Comparison of ENCODE assay signal across 15 cellular contexts in the genomic region with DNA sequence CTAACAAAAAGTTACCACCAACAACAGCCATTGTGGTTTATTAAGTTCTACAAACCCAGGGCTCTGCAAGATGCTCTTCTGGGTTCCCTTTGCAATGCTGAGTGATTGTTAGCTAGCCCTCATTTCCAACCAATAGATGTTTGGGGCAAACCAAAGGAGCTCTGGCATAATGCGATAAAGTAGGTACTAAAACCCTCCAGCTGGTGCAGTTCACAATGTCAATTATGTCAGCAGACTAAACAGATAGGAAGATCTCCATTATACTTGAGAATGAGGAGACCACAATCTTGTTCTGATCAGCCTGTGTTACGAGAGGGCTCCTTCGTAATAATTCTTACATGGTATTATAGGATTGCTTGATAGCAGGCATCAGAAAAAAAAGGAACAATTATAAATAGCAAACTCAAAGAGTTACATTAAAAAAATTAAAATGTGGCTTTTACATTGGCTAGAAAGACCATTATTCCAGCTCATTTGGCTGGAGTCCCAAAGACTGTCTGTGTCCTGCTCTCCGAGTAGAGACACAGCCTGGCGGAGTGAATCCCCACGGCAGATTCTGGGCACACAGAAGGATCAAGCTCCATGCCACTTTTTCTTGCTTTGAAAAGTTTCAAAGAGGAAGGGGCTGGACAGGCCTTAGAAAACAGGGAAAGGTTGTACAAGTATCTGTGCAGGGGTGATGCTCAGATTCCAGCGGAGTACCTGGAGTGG.
DNase-seq lines count a peak whose midpoint lies in the region; ATAC-seq and TF ChIP-seq lines count a peak whose summit lies in the region.
"Had no signal": no experiment of that assay in that cellular context is flagged by ENCODE, and none has a peak within 500 bp of the region (broad histone marks: within the 10 kb centered on the region; RNA-seq: fewer than 3 reads in every experiment).

No MANE protein-coding gene starts in this region.

- H4K91ac ChIP-seq in IMR-90 (ENCODE audit: insufficient read depth, low read depth, low read length): peak overlapping the region; percentile 90

- no TSS peak for BruUV-seq in IMR-90 (replicated peaks; lab: Mats Ljungman, UMichigan)

- H3K4me1 Mint-ChIP-seq in chondrocyte (ENCODE audit: low read depth) (peaks cover 84% of the 10 kb centered on the region), natural killer cell (peaks cover 89 to 96% of the 10 kb centered on the region in 2 donors)
- H3K4me1 Mint-ChIP-seq in activated CD4-positive, alpha-beta T cell treated with anti-CD3 and anti-CD28 coated beads, Interleukin-2, amount 10 ng/mL, durations not matched to agents 7 days and 5 days: no peaks in the 10 kb centered on the region

- dilution Hi-C loops in IMR-90 (cut with HindIII; ENCODE audit: low sequenced_read_pairs, unreplicated experiment): no loop called here

- intact Hi-C loops in IMR-90 (cut with micrococcal nuclease) (no loop called here), natural killer cell (cut with micrococcal nuclease) (no loop called here)

- peak overlapping the region; percentile 91 for H2BK5ac ChIP-seq in IMR-90 (ENCODE audit: low read depth, low read length, poor library complexity, severe bottlenecking)

- H3K36me3 Mint-ChIP-seq in chondrocyte (ENCODE audit: low read depth) (peaks cover 2% of the 10 kb centered on the region), natural killer cell (no peaks in the 10 kb centered on the region)
- H3K36me3 Mint-ChIP-seq in activated CD4-positive, alpha-beta T cell treated with anti-CD3 and anti-CD28 coated beads, Interleukin-2, amount 10 ng/mL, durations not matched to agents 7 days and 5 days (ENCODE audit: low read depth): no peaks in the 10 kb centered on the region

- peak overlapping the region; percentile 58 for H2BK20ac ChIP-seq in IMR-90 (ENCODE audit: low read depth, low read length)

- peak overlapping the region; percentile 82; the same call in 1 of the 2 replicates for H3K56ac ChIP-seq in IMR-90 (ENCODE audit: extremely low read depth, insufficient read depth, low read length)

- no peak overlapping the region for H2AFZ ChIP-seq in IMR-90 (replicated peaks; ENCODE audit: low read length, poor library complexity)

- peak overlapping the region; percentile 35 for H2AK9ac ChIP-seq in IMR-90 (replicated peaks; ENCODE audit: low read depth, low read length, poor library complexity)

- no peak for DNase-seq in AG04449 (ENCODE audit: low read depth, low spot score)
- no peak for DNase-seq in IMR-90
- no peak for DNase-seq in chondrocyte (ENCODE audit: low spot score)
- no peak for DNase-seq in natural killer cell
- DNase-seq in NCI-H2081 (lab: John Stamatoyannopoulos, UW): no peak
- no peak for DNase-seq in HEK293T (ENCODE audit: extremely low spot score)
- no peak for DNase-seq in activated CD4-positive, alpha-beta T cell treated with anti-CD3 and anti-CD28 coated beads, Interleukin-2, amount 10 ng/mL, durations not matched to agents 7 days and 5 days
- DNase-seq: activated T-cell treated with anti-CD3 and anti-CD28 coated beads, Interleukin-2, amount 50 U/mL, for 48 hours; DMS79 treated with DMSO at 0.1 percent for 48 hours; MV-4-11; thyroid gland had no signal

- peak overlapping the region; percentile 86 for H3K4ac ChIP-seq in IMR-90 (ENCODE audit: low read depth, low read length)

- H4K8ac ChIP-seq in IMR-90 (ENCODE audit: low read depth in 2 of 2, low read length in 2 of 2): peak overlapping the region; percentile 42 to 69; a peak in 3 of 4 replicates

- H3K18ac ChIP-seq in IMR-90 (ENCODE audit: low read depth, low read length): peak overlapping the region; percentile 80

- in situ Hi-C loops in IMR-90 (cut with MboI; ENCODE audit: low sequenced_read_pairs): no loop called here

- ATAC-seq in IMR-90 (ENCODE audit: low read depth) (peak; percentile 12), natural killer cell (no peak), GM21423 (IDR thresholded peaks at IDR 0.05; ENCODE audit: unreplicated experiment) (no peak)

- peak overlapping the region; percentile 28 for H3K4me3 ChIP-seq in AG04449 (ENCODE audit: low read depth, low read length)
- peak overlapping the region; percentile 33; the same call in 1 of the 2 replicates for H3K4me3 ChIP-seq in IMR-90 (ENCODE audit: insufficient read depth, low read depth, low read length)
- H3K4me3 ChIP-seq: adrenal gland, pancreas, thyroid gland had no signal

- H2BK120ac ChIP-seq in IMR-90 (ENCODE audit: low read depth, low read length): peak overlapping the region; percentile 79

- no peaks in the 10 kb centered on the region for H3K9me3 ChIP-seq in IMR-90 (ENCODE audit: control insufficient read depth, insufficient read depth, low read length)
- H3K9me3 ChIP-seq: adrenal gland, pancreas, thyroid gland had no signal

- TF ChIP-seq CTCF in AG04449 (IDR thresholded peaks at IDR 0.05; ENCODE audit: insufficient read depth, low read length, missing control alignments) (no peak), IMR-90 (conservative IDR thresholded peaks at IDR 0.05; ENCODE audit: low read depth, low read length) (no peak), chondrocyte (IDR thresholded peaks at IDR 0.05) (no peak), natural killer cell (IDR thresholded peaks at IDR 0.05) (no peak)

- H3K27ac Mint-ChIP-seq in chondrocyte (ENCODE audit: unreplicated experiment): peak overlapping the region; percentile 99
- H3K27ac Mint-ChIP-seq in natural killer cell: peak overlapping the region; percentile 78 to 82
- no peak overlapping the region for H3K27ac Mint-ChIP-seq in activated CD4-positive, alpha-beta T cell treated with anti-CD3 and anti-CD28 coated beads, Interleukin-2, amount 10 ng/mL, durations not matched to agents 7 days and 5 days
- H3K27ac Mint-ChIP-seq: dendritic cell treated with granulocyte-macrophage colony-stimulating factor and Interleukin-4, amounts not matched to agents 40 ng/mL and 50 ng/mL, for 4 days had no signal

- H2BK15ac ChIP-seq in IMR-90 (ENCODE audit: low read depth, low read length): peak overlapping the region; percentile 38; the same call in 2 of the 3 replicates

- TF ChIP-seq RAD21 in IMR-90 (IDR thresholded peaks at IDR 0.05; ENCODE audit: low read length): no peak

- 53% methylated on average over 3 of the region's 7 CpGs; no CpG with 5 or more reads in 1 of the 2 experiments for WGBS in IMR-90 (ENCODE audit: extremely low coverage in 2 of 2, insufficient read length in 1 of 2), 2 experiments

- H3K4me3 Mint-ChIP-seq in chondrocyte (ENCODE audit: unreplicated experiment) (peak overlapping the region; percentile 35), natural killer cell (peak overlapping the region; percentile 28)
- no peak overlapping the region for H3K4me3 Mint-ChIP-seq in activated CD4-positive, alpha-beta T cell treated with anti-CD3 and anti-CD28 coated beads, Interleukin-2, amount 10 ng/mL, durations not matched to agents 7 days and 5 days
- H3K4me3 Mint-ChIP-seq: dendritic cell treated with granulocyte-macrophage colony-stimulating factor and Interleukin-4, amounts not matched to agents 40 ng/mL and 50 ng/mL, for 4 days had no signal

- peak overlapping the region; percentile 78; the same call in 1 of the 2 replicates for H2AK5ac ChIP-seq in IMR-90 (ENCODE audit: low read depth, low read length)

- POLR2A ChIA-PET in AG04449 (lab: Yijun Ruan, JAX) (interaction anchor here (1.0 to 1.1 kb wide), 2 partner anchors 19 to 29 kb away, joined by 4 read pairs; no protein-coding TSS in a partner anchor), IMR-90 (lab: Charles Lee; ENCODE audit: unreplicated experiment) (no interaction called here), HEK293T (lab: Yijun Ruan, JAX) (interaction anchor here (0.9 kb wide), 1 partner anchor 11 kb away, joined by 3 read pairs; no protein-coding TSS in a partner anchor)
- POLR2A ChIA-PET in activated CD4-positive, alpha-beta T cell treated with anti-CD3 and anti-CD28 coated beads, Interleukin-2, amount 10 ng/mL, durations not matched to agents 7 days and 5 days (lab: Charles Lee): no interaction called here

- no peaks in the 10 kb centered on the region for H3K27me3 ChIP-seq in IMR-90 (ENCODE audit: control insufficient read depth, insufficient read depth, low read length)
- H3K27me3 ChIP-seq: adrenal gland, pancreas, thyroid gland had no signal

- TF ChIP-seq POLR2A in IMR-90 (IDR thresholded peaks at IDR 0.05; ENCODE audit: low read depth, low read length): no peak

- H3K23ac ChIP-seq in IMR-90 (ENCODE audit: low read depth, low read length): peak overlapping the region; percentile 91

- peak overlapping the region; percentile 69 for H3K14ac ChIP-seq in IMR-90 (replicated peaks; ENCODE audit: low read depth, low read length)

- CTCF ChIA-PET in AG04449 (lab: Yijun Ruan, JAX): interaction anchor here (1.1 to 8.1 kb wide), 10 partner anchors 11 to 43 kb away, joined by 3 to 88 read pairs (median 6); no protein-coding TSS in a partner anchor
- CTCF ChIA-PET in IMR-90 (lab: Yijun Ruan, JAX): interaction anchor here (0.7 to 2.4 kb wide), 5 partner anchors 12 to 509 kb away, joined by 3 to 10 read pairs (median 5); no protein-coding TSS in a partner anchor
- CTCF ChIA-PET in HEK293T (lab: Yijun Ruan, JAX): interaction anchor here (0.9 to 3.3 kb wide), 2 partner anchors 12 to 26 kb away, joined by 3 to 17 read pairs; no protein-coding TSS in a partner anchor
- CTCF ChIA-PET in activated CD4-positive, alpha-beta T cell treated with anti-CD3 and anti-CD28 coated beads, Interleukin-2, amount 10 ng/mL, durations not matched to agents 7 days and 5 days (lab: Charles Lee): interaction anchor here (0.5 to 1.0 kb wide), 2 partner anchors 68 to 191 kb away, joined by 4 read pairs; no protein-coding TSS in a partner anchor

- peak overlapping the region; percentile 46 for H3K9ac ChIP-seq in IMR-90 (ENCODE audit: low read depth, low read length)

- H3K4me1 ChIP-seq in IMR-90 (ENCODE audit: control insufficient read depth, insufficient read depth, low read length): peaks cover 31% of the 10 kb centered on the region

- H4K20me1 ChIP-seq in IMR-90 (ENCODE audit: insufficient read depth, low read length): peaks cover 56% of the 10 kb centered on the region

- H4K5ac ChIP-seq in IMR-90 (ENCODE audit: low read depth, low read length): peak overlapping the region; percentile 66

- H3K79me1 ChIP-seq in IMR-90 (ENCODE audit: low read depth in 1 of 2, low read length in 2 of 2): peaks cover 37 to 93% of the 10 kb centered on the region in 2 experiments

- H3K27me3 Mint-ChIP-seq in chondrocyte (ENCODE audit: low read depth) (no peaks in the 10 kb centered on the region), natural killer cell (ENCODE audit: low read depth in 2 of 2) (no peaks in the 10 kb centered on the region)
- peaks cover 3% of the 10 kb centered on the region for H3K27me3 Mint-ChIP-seq in activated CD4-positive, alpha-beta T cell treated with anti-CD3 and anti-CD28 coated beads, Interleukin-2, amount 10 ng/mL, durations not matched to agents 7 days and 5 days
- H3K27me3 Mint-ChIP-seq: dendritic cell treated with granulocyte-macrophage colony-stimulating factor and Interleukin-4, amounts not matched to agents 40 ng/mL and 50 ng/mL, for 4 days had no signal

- H3K9me1 ChIP-seq in IMR-90 (ENCODE audit: insufficient read depth, low read length): peaks cover 55% of the 10 kb centered on the region

- peak overlapping the region; percentile 78 for H3K27ac ChIP-seq in IMR-90 (ENCODE audit: insufficient read depth, low read length)
- H3K27ac ChIP-seq: thyroid gland had no signal

- H3K9me3 Mint-ChIP-seq in chondrocyte (ENCODE audit: low read depth): no peaks in the 10 kb centered on the region
- no peaks in the 10 kb centered on the region for H3K9me3 Mint-ChIP-seq in natural killer cell
- H3K9me3 Mint-ChIP-seq in activated CD4-positive, alpha-beta T cell treated with anti-CD3 and anti-CD28 coated beads, Interleukin-2, amount 10 ng/mL, durations not matched to agents 7 days and 5 days: no peaks in the 10 kb centered on the region
- H3K9me3 Mint-ChIP-seq: dendritic cell treated with granulocyte-macrophage colony-stimulating factor and Interleukin-4, amounts not matched to agents 40 ng/mL and 50 ng/mL, for 4 days had no signal

- peak overlapping the region; percentile 91 for H3K4me2 ChIP-seq in IMR-90 (ENCODE audit: low read depth, low read length)

- H3K36me3 ChIP-seq in IMR-90 (ENCODE audit: control insufficient read depth, insufficient read depth, low read length): peaks cover 13% of the 10 kb centered on the region; the same call in 1 of the 2 replicates
- H3K36me3 ChIP-seq: adrenal gland, pancreas, thyroid gland had no signal

Comparison
In these comparisons a context has a peak if more than half of its experiments do, and no peak if none do; other contexts are left out.
1. POLR2A ChIA-PET loops: an anchor here in AG04449 (1.0 to 1.1 kb wide) and HEK293T (0.9 kb wide); none called in IMR-90 and activated CD4-positive, alpha-beta T cell treated with anti-CD3 and anti-CD28 coated beads, Interleukin-2, amount 10 ng/mL, durations not matched to agents 7 days and 5 days.